Comparison of ENCODE assay signal across 22 cellular contexts in genomic region chr2:151810506-151810905, GRCh38.
"Had no signal": no experiment of that assay in that cellular context is flagged by ENCODE, and none has a peak within 500 bp of the region (broad histone marks: within the 10 kb centered on the region; RNA-seq: fewer than 3 reads in every experiment).

No MANE protein-coding gene starts in this region.

- H3K4me1 Mint-ChIP-seq: endodermal cell, mesothelial cell of epicardium, nephron had no signal

- H3K27me3 ChIP-seq: foreskin keratinocyte, pancreas, tibial artery, upper lobe of left lung, uterus had no signal

- H3K9me3 ChIP-seq: pancreas, tibial artery, upper lobe of left lung had no signal

- H3K36me3 ChIP-seq: uterus had no signal

- H3K9me3 Mint-ChIP-seq: endodermal cell, nephron had no signal

- H3K27ac ChIP-seq: coronary artery, foreskin keratinocyte, pancreas, tibial artery, upper lobe of left lung, uterus had no signal

- H3K4me3 ChIP-seq: coronary artery, pancreas, smooth muscle cell, tibial artery, upper lobe of left lung, uterus had no signal

- H3K4me2 ChIP-seq: smooth muscle cell had no signal

- DNase-seq: effector CD4-positive, alpha-beta T cell; endodermal cell; erythroblast; foreskin keratinocyte; head of caudate nucleus; hippocampal formation; kidney glomerular epithelial cell; mammary epithelial cell; occipital lobe; pancreas; right cardiac atrium; stimulated activated CD4-positive, alpha-beta T cell treated with anti-CD3 and anti-CD28 coated beads, Interleukin-2, amount 100 ng/mL, for 48 hours; stimulated activated naive CD4-positive, alpha-beta T cell treated with Interleukin-2 at 50 U/mL for 16 hours; tibial artery; upper lobe of left lung; uterus had no signal

- H3K4me3 Mint-ChIP-seq: endodermal cell, mesothelial cell of epicardium, nephron had no signal

- H3K4me1 ChIP-seq: foreskin keratinocyte, pancreas, tibial artery, uterus had no signal

- H3K27ac Mint-ChIP-seq: endodermal cell, mesothelial cell of epicardium, nephron, progenitor cell of endocrine pancreas had no signal

- H3K27me3 Mint-ChIP-seq: progenitor cell of endocrine pancreas had no signal

- ATAC-seq: foreskin keratinocyte, left lobe of liver, pancreas, right cardiac atrium had no signal
